ENCODE assay signal across 8 cellular contexts in the genomic region with DNA sequence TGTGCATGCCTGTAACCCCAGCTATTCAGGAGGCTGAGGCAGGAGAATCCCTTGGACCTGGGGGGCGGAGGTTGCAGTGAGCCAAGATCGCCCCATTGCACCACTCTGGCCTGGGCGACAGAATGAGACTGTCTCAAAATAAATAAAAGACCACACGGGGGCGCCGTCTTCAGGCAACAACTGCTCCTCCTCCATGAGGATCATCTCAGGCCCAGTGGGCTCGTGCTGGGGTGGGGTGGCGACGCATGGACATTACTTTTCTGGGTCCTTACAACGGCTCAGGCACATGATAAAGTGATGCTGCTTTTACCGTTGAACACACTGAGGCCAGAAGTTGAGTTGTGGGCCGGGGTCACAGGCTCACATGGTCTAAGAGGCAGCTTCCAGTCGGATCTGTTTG. TPM values are rescaled to one million over a fixed set of nuclear protein-coding genes. Genes with fewer than 3 reads are reported as not detected.
A peak's percentile ranks its signal among the peaks of the same experiment; 100 is the strongest.
DNase-seq lines count a peak whose midpoint lies in the region; ATAC-seq and TF ChIP-seq lines count a peak whose summit lies in the region.

No MANE protein-coding gene starts in this region.

- DNase-seq in NCI-H1417 (lab: John Stamatoyannopoulos, UW) (peak; percentile 9 to 44 (median 31)), NCI-H1417 treated with DMSO at 0.1 percent for 48 hours (lab: John Stamatoyannopoulos, UW) (no peak), LHCN-M2 (ENCODE audit: low read depth) (peak; percentile 15), foreskin fibroblast (peak in 1 of 2 donors; percentile 51), aorta (no peak)
- DNase-seq in activated CD4-positive, alpha-beta T cell treated with anti-CD3 and anti-CD28 coated beads for 4 hours: peak; percentile 28 to 46
- peak; percentile 34 for DNase-seq in stimulated activated CD4-positive, alpha-beta T cell treated with anti-CD3 and anti-CD28 coated beads, Interleukin-4, amount 100 ng/mL, for 24 hours

- WGBS in aorta, 2 donors: 28 to 34% methylated on average over 13 of the region's 13 CpGs

- no peak for ATAC-seq in aorta (ENCODE audit: low FRiP score)
- no peak for ATAC-seq in HG02840 (IDR thresholded peaks at IDR 0.05; ENCODE audit: low FRiP score, unreplicated experiment)

- TF ChIP-seq CTCF in foreskin fibroblast (IDR thresholded peaks at IDR 0.05; ENCODE audit: low read depth, low read length): peak; percentile 5

- H3K4me3 ChIP-seq in foreskin fibroblast (ENCODE audit: low read depth in 1 of 2, low read length in 2 of 2) (no peak overlapping the region), aorta (ENCODE audit: low read length in 2 of 2) (no peak overlapping the region)

- H3K27ac ChIP-seq in aorta (ENCODE audit: low read depth in 1 of 2, low read length in 2 of 2): no peak overlapping the region

- H3K36me3 ChIP-seq in aorta (ENCODE audit: control insufficient read depth in 1 of 2, insufficient read depth in 2 of 2, low read length in 1 of 2): no peaks in the 10 kb centered on the region

- intact Hi-C loops in aorta (cut with DNase I): no loop called here

- no peaks in the 10 kb centered on the region for H3K27me3 ChIP-seq in aorta (ENCODE audit: control insufficient read depth in 1 of 2, insufficient read depth in 2 of 2, low read length in 1 of 2)

- no peaks in the 10 kb centered on the region for H3K4me1 ChIP-seq in aorta (ENCODE audit: control insufficient read depth in 1 of 2, insufficient read depth in 2 of 2, low read length in 2 of 2)

- H3K9me3 ChIP-seq in aorta (ENCODE audit: control insufficient read depth, low read length): no peaks in the 10 kb centered on the region

RNA-seq across cellular contexts. Expression of a gene that starts 56.2 kb away (rescaled TPM):
- total RNA-seq in LHCN-M2 (2014; rRNA removed) (64.6 and 65.0 TPM in 2 replicates), aorta (10 to 100 TPM; 21.4 to 41.7 TPM)
- 34.8 TPM for polyA plus RNA-seq in LHCN-M2 (2012)
- polyA plus RNA-seq in aorta: 10 to 100 TPM; 11.0 to 99.2 TPM

RNA-seq across cellular contexts. Expression of a gene that starts 56.3 kb away (rescaled TPM):
- 12.0 and 12.1 TPM in 2 replicates for total RNA-seq in LHCN-M2 (2014; rRNA removed)
- 8.2 TPM for polyA plus RNA-seq in LHCN-M2 (2012)
- total RNA-seq in aorta: 10 to 100 TPM; 13.7 to 21.1 TPM
- 1 to 10 TPM; 4.0 to 8.3 TPM for polyA plus RNA-seq in aorta

Comparison
In these comparisons a context has a peak if more than half of its experiments do, and no peak if none do; other contexts are left out.
1. DNase-seq: peak in NCI-H1417 (3 of 3), LHCN-M2 (single experiment), activated CD4-positive, alpha-beta T cell treated with anti-CD3 and anti-CD28 coated beads for 4 hours (2 of 2) and stimulated activated CD4-positive, alpha-beta T cell treated with anti-CD3 and anti-CD28 coated beads, Interleukin-4, amount 100 ng/mL, for 24 hours (single experiment); none in NCI-H1417 treated with DMSO at 0.1 percent for 48 hours (single experiment) and aorta (0 of 2).